In the genomic region with DNA sequence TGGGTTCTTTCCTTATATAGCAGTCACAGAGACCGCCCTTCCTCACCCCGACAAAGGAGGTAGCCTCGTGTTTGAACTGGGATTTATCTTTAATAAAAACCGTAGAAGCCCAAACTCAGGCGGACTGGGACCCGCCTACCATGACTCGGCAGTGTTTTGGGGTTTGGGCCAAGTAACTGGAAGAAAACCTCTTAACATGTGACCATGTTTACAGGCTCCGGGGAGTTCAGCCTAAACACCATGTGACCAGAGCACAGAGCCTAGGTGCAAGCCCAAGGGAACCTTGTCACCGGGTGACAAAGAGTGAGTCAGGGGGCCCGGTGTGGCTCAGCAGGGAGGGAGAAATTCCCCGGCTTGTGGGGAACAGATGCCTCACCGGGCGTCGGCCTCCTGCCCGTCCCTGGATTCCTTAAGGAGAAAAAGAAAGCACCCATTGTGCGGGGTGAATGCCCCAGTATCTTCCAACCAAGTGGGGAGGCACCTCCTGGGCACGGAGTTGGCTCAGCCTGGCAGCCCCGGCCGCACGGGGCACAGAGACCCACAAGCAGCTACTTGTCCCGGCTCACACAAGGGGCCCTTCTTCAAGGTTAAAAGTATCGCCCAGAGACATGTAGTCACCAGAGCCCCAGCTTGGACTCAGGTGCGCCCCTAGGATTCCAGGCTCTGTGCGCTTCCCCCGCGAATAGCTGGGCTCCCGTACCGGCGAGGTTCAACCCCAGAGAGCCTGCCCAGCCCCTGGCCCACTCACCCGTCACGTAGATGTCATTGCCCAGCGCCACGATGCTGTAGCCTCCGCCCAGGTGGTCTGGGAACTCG, we compare ENCODE assay signal across 1 cellular context.
A peak's percentile ranks its signal among the peaks of the same experiment; 100 is the strongest.
TF ChIP-seq lines count a peak whose summit lies in the region.

No MANE protein-coding gene starts in this region.

TF ChIP-seq in K562, 482 proteins besides CTCF, POLR2A, EP300 and RAD21 (continued from another document and continues in another):
- TF ChIP-seq, protein P1, sequence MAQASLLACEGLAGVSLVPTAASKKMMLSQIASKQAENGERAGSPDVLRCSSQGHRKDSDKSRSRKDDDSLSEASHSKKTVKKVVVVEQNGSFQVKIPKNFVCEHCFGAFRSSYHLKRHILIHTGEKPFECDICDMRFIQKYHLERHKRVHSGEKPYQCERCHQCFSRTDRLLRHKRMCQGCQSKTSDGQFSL (CRISPR knock-in tag; IDR thresholded peaks at IDR 0.05), result no peak
- TF ChIP-seq, protein P1 (tag; IDR thresholded peaks at IDR 0.05), result no peak
- TF ChIP-seq UBTF (IDR thresholded peaks at IDR 0.05; ENCODE audit: borderline replicate concordance in 1 of 2, low read depth in 2 of 2, low read length in 2 of 2) (peak in 1 of 2 experiments; percentile 37; a peak in 1 of 4 replicates), HBP1 (CRISPR knock-in tag; IDR thresholded peaks at IDR 0.05) (no peak), ZBTB8A (IDR thresholded peaks at IDR 0.05; ENCODE audit: partially characterized antibody) (no peak), ZNF224 (CRISPR knock-in tag; IDR thresholded peaks at IDR 0.05) (no peak), NR4A1 (CRISPR knock-in tag; IDR thresholded peaks at IDR 0.05) (no peak), NR4A1 (tag; IDR thresholded peaks at IDR 0.05) (no peak), CHAMP1 (IDR thresholded peaks at IDR 0.05) (no peak), TEAD1 (CRISPR knock-in tag; IDR thresholded peaks at IDR 0.05) (peak in 1 of 2 experiments; percentile 43; a peak in 1 of 4 replicates), CAMTA2 (CRISPR knock-in tag; conservative IDR thresholded peaks at IDR 0.05) (no peak), HLTF (IDR thresholded peaks at IDR 0.05) (0 out of 2 replicates have a peak, but pooled peaks have one; percentile 13), ZNF668 (CRISPR knock-in tag; IDR thresholded peaks at IDR 0.05) (no peak), PRDM10 (IDR thresholded peaks at IDR 0.05; ENCODE audit: partially characterized antibody) (peak; percentile 68), ARID2 (IDR thresholded peaks at IDR 0.05) (no peak), ZNF347 (CRISPR knock-in tag; IDR thresholded peaks at IDR 0.05; ENCODE audit: low read depth) (no peak), MEF2A (IDR thresholded peaks at IDR 0.05; ENCODE audit: control insufficient read depth, low read depth, low read length) (no peak), ZBTB9 (CRISPR knock-in tag; IDR thresholded peaks at IDR 0.05) (no peak), ZNF717 (CRISPR knock-in tag; IDR thresholded peaks at IDR 0.05) (no peak), ATF1 (CRISPR knock-in tag; IDR thresholded peaks at IDR 0.05) (0 out of 2 replicates have a peak, but pooled peaks have one; percentile 28), ATF1 (tag; IDR thresholded peaks at IDR 0.05) (peak; percentile 22), ZFP1 (CRISPR knock-in tag; IDR thresholded peaks at IDR 0.05) (no peak), HNRNPK (IDR thresholded peaks at IDR 0.05; ENCODE audit: low read depth, low read length, poor library complexity, severe bottlenecking) (no peak), ZNF75A (CRISPR knock-in tag; IDR thresholded peaks at IDR 0.05) (no peak)
- TF ChIP-seq, protein P2, sequence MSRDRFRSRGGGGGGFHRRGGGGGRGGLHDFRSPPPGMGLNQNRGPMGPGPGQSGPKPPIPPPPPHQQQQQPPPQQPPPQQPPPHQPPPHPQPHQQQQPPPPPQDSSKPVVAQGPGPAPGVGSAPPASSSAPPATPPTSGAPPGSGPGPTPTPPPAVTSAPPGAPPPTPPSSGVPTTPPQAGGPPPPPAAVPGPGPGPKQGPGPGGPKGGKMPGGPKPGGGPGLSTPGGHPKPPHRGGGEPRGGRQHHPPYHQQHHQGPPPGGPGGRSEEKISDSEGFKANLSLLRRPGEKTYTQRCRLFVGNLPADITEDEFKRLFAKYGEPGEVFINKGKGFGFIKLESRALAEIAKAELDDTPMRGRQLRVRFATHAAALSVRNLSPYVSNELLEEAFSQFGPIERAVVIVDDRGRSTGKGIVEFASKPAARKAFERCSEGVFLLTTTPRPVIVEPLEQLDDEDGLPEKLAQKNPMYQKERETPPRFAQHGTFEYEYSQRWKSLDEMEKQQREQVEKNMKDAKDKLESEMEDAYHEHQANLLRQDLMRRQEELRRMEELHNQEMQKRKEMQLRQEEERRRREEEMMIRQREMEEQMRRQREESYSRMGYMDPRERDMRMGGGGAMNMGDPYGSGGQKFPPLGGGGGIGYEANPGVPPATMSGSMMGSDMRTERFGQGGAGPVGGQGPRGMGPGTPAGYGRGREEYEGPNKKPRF (IDR thresholded peaks at IDR 0.05; ENCODE audit: low read depth, low read length), result no peak
- TF ChIP-seq, protein P3, sequence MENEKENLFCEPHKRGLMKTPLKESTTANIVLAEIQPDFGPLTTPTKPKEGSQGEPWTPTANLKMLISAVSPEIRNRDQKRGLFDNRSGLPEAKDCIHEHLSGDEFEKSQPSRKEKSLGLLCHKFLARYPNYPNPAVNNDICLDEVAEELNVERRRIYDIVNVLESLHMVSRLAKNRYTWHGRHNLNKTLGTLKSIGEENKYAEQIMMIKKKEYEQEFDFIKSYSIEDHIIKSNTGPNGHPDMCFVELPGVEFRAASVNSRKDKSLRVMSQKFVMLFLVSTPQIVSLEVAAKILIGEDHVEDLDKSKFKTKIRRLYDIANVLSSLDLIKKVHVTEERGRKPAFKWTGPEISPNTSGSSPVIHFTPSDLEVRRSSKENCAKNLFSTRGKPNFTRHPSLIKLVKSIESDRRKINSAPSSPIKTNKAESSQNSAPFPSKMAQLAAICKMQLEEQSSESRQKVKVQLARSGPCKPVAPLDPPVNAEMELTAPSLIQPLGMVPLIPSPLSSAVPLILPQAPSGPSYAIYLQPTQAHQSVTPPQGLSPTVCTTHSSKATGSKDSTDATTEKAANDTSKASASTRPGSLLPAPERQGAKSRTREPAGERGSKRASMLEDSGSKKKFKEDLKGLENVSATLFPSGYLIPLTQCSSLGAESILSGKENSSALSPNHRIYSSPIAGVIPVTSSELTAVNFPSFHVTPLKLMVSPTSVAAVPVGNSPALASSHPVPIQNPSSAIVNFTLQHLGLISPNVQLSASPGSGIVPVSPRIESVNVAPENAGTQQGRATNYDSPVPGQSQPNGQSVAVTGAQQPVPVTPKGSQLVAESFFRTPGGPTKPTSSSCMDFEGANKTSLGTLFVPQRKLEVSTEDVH (IDR thresholded peaks at IDR 0.05; ENCODE audit: low read depth, partially characterized antibody), result no peak
- TF ChIP-seq, protein P4, sequence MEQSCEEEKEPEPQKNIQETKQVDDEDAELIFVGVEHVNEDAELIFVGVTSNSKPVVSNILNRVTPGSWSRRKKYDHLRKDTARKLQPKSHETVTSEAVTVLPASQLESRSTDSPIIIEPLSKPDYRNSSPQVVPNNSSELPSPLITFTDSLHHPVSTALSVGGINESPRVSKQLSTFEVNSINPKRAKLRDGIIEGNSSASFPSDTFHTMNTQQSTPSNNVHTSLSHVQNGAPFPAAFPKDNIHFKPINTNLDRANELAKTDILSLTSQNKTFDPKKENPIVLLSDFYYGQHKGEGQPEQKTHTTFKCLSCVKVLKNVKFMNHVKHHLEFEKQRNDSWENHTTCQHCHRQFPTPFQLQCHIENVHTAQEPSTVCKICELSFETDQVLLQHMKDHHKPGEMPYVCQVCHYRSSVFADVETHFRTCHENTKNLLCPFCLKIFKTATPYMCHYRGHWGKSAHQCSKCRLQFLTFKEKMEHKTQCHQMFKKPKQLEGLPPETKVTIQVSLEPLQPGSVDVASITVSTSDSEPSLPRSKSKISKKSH (CRISPR knock-in tag; IDR thresholded peaks at IDR 0.05), result no peak
- TF ChIP-seq, protein P5, sequence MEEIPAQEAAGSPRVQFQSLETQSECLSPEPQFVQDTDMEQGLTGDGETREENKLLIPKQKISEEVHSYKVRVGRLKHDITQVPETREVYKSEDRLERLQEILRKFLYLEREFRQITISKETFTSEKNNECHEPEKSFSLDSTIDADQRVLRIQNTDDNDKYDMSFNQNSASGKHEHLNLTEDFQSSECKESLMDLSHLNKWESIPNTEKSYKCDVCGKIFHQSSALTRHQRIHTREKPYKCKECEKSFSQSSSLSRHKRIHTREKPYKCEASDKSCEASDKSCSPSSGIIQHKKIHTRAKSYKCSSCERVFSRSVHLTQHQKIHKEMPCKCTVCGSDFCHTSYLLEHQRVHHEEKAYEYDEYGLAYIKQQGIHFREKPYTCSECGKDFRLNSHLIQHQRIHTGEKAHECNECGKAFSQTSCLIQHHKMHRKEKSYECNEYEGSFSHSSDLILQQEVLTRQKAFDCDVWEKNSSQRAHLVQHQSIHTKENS (CRISPR knock-in tag; IDR thresholded peaks at IDR 0.05), result no peak
